8 cellular contexts compared by ENCODE assay signal in genomic region chr12:38904932-38905479, GRCh38. TPM values are rescaled to one million over a fixed set of nuclear protein-coding genes. Genes with fewer than 3 reads are reported as not detected.
DNase-seq lines count a peak whose midpoint lies in the region; ATAC-seq and TF ChIP-seq lines count a peak whose summit lies in the region.

No MANE protein-coding gene starts in this region.

- H3K4me1 Mint-ChIP-seq in WTC11 (peaks cover 19% of the 10 kb centered on the region), chondrocyte (ENCODE audit: low read depth) (peaks cover 30% of the 10 kb centered on the region)

- TF ChIP-seq CTCF in WTC11 (IDR thresholded peaks at IDR 0.05) (no peak), chondrocyte (IDR thresholded peaks at IDR 0.05) (no peak)

- H3K36me3 Mint-ChIP-seq in WTC11 = no peaks in the 10 kb centered on the region
- no peaks in the 10 kb centered on the region for H3K36me3 Mint-ChIP-seq in chondrocyte (ENCODE audit: low read depth)

- H3K4me3 Mint-ChIP-seq in WTC11 (peak overlapping the region; percentile 93), chondrocyte (ENCODE audit: unreplicated experiment) (peak overlapping the region; percentile 94)

- peak; percentile 72 for ATAC-seq in GM21528 (IDR thresholded peaks at IDR 0.05; ENCODE audit: low FRiP score, unreplicated experiment)
- peak; percentile 70 for ATAC-seq in WTC11
- peak; percentile 86 for ATAC-seq in left colon

- CTCF ChIA-PET in WTC11 (lab: Charles Lee) = interaction anchor here (0.8 to 3.8 kb wide), 7 partner anchors 16 to 577 kb away, joined by 3 to 43 read pairs (median 4); no protein-coding TSS in a partner anchor

- intact Hi-C loops in left colon (cut with DNase I, micrococcal nuclease) = no loop called here

- peak; percentile 96 for DNase-seq in Daoy (ENCODE audit: low read depth)
- DNase-seq in HT1080 (ENCODE audit: low read depth) = peak; percentile 94
- peak; percentile 65 for DNase-seq in WTC11 (ENCODE audit: low spot score)
- DNase-seq in chondrocyte (ENCODE audit: low spot score) = peak; percentile 86
- DNase-seq in left colon = peak; percentile 82 to 93
- peak; percentile 16 to 20 for DNase-seq in stimulated activated CD4-positive, alpha-beta T cell treated with anti-CD3 and anti-CD28 coated beads, Interleukin-15, amount 100 ng/mL, for 48 hours (ENCODE audit: low read depth in 2 of 2)
- no peak for DNase-seq in GDM1 (lab: John Stamatoyannopoulos, UW)

- no peaks in the 10 kb centered on the region for H3K9me3 Mint-ChIP-seq in WTC11
- no peaks in the 10 kb centered on the region for H3K9me3 Mint-ChIP-seq in chondrocyte (ENCODE audit: low read depth)

- H3K27ac Mint-ChIP-seq in WTC11 = peak overlapping the region; percentile 91
- peak overlapping the region; percentile 96 for H3K27ac Mint-ChIP-seq in chondrocyte (ENCODE audit: unreplicated experiment)

- POLR2A ChIA-PET in WTC11 (lab: Charles Lee) = no interaction called here

- H3K27me3 Mint-ChIP-seq in WTC11 (ENCODE audit: low read depth) (peaks cover 4% of the 10 kb centered on the region), chondrocyte (ENCODE audit: low read depth) (peaks cover 5% of the 10 kb centered on the region)

TF ChIP-seq in WTC11, 78 proteins besides CTCF, POLR2A, EP300 and RAD21 (continues in another document):
- TF ChIP-seq ATF2 (CRISPR knock-in tag; IDR thresholded peaks at IDR 0.05; ENCODE audit: borderline replicate concordance, low read depth) = no peak
- no peak for TF ChIP-seq ESRRA (CRISPR knock-in tag; IDR thresholded peaks at IDR 0.05; ENCODE audit: borderline replicate concordance)
- TF ChIP-seq HMGA2 (CRISPR knock-in tag; IDR thresholded peaks at IDR 0.05) = no peak
- no peak for TF ChIP-seq FOXP1 (CRISPR knock-in tag; IDR thresholded peaks at IDR 0.05; ENCODE audit: borderline replicate concordance)
- no peak for TF ChIP-seq JAZF1 (CRISPR knock-in tag; IDR thresholded peaks at IDR 0.05)
- no peak for TF ChIP-seq NFATC4 (CRISPR knock-in tag; IDR thresholded peaks at IDR 0.05)
- TF ChIP-seq ATF1 (CRISPR knock-in tag; IDR thresholded peaks at IDR 0.05) = no peak
- TF ChIP-seq MYBL2 (CRISPR knock-in tag; IDR thresholded peaks at IDR 0.05) = no peak
- TF ChIP-seq GTF2I (CRISPR knock-in tag; conservative IDR thresholded peaks at IDR 0.05) = no peak
- no peak for TF ChIP-seq FOXJ3 (CRISPR knock-in tag; IDR thresholded peaks at IDR 0.05; ENCODE audit: borderline replicate concordance)
- TF ChIP-seq CBFB (CRISPR knock-in tag; IDR thresholded peaks at IDR 0.05; ENCODE audit: low read depth) = 0 out of 2 replicates have a peak, but pooled peaks have one; percentile 47
- no peak for TF ChIP-seq ZNF396 (CRISPR knock-in tag; IDR thresholded peaks at IDR 0.05; ENCODE audit: borderline replicate concordance)
- TF ChIP-seq, protein P1, sequence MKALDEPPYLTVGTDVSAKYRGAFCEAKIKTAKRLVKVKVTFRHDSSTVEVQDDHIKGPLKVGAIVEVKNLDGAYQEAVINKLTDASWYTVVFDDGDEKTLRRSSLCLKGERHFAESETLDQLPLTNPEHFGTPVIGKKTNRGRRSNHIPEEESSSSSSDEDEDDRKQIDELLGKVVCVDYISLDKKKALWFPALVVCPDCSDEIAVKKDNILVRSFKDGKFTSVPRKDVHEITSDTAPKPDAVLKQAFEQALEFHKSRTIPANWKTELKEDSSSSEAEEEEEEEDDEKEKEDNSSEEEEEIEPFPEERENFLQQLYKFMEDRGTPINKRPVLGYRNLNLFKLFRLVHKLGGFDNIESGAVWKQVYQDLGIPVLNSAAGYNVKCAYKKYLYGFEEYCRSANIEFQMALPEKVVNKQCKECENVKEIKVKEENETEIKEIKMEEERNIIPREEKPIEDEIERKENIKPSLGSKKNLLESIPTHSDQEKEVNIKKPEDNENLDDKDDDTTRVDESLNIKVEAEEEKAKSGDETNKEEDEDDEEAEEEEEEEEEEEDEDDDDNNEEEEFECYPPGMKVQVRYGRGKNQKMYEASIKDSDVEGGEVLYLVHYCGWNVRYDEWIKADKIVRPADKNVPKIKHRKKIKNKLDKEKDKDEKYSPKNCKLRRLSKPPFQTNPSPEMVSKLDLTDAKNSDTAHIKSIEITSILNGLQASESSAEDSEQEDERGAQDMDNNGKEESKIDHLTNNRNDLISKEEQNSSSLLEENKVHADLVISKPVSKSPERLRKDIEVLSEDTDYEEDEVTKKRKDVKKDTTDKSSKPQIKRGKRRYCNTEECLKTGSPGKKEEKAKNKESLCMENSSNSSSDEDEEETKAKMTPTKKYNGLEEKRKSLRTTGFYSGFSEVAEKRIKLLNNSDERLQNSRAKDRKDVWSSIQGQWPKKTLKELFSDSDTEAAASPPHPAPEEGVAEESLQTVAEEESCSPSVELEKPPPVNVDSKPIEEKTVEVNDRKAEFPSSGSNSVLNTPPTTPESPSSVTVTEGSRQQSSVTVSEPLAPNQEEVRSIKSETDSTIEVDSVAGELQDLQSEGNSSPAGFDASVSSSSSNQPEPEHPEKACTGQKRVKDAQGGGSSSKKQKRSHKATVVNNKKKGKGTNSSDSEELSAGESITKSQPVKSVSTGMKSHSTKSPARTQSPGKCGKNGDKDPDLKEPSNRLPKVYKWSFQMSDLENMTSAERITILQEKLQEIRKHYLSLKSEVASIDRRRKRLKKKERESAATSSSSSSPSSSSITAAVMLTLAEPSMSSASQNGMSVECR (CRISPR knock-in tag; IDR thresholded peaks at IDR 0.05; ENCODE audit: borderline replicate concordance) = 0 out of 2 replicates have a peak, but pooled peaks have one; percentile 29
- TF ChIP-seq, protein P2, sequence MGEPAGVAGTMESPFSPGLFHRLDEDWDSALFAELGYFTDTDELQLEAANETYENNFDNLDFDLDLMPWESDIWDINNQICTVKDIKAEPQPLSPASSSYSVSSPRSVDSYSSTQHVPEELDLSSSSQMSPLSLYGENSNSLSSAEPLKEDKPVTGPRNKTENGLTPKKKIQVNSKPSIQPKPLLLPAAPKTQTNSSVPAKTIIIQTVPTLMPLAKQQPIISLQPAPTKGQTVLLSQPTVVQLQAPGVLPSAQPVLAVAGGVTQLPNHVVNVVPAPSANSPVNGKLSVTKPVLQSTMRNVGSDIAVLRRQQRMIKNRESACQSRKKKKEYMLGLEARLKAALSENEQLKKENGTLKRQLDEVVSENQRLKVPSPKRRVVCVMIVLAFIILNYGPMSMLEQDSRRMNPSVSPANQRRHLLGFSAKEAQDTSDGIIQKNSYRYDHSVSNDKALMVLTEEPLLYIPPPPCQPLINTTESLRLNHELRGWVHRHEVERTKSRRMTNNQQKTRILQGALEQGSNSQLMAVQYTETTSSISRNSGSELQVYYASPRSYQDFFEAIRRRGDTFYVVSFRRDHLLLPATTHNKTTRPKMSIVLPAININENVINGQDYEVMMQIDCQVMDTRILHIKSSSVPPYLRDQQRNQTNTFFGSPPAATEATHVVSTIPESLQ (CRISPR knock-in tag; IDR thresholded peaks at IDR 0.05) = no peak
- no peak for TF ChIP-seq NFYB (CRISPR knock-in tag; conservative IDR thresholded peaks at IDR 0.05; ENCODE audit: low read depth)
- peak; percentile 63; the same call in 1 of the 2 replicates for TF ChIP-seq MAX (CRISPR knock-in tag; IDR thresholded peaks at IDR 0.05)
- TF ChIP-seq FOXP4 (CRISPR knock-in tag; IDR thresholded peaks at IDR 0.05) = no peak
- no peak for TF ChIP-seq ERG (CRISPR knock-in tag; IDR thresholded peaks at IDR 0.05)

RNA-seq across cellular contexts. Expression of gene CPNE8, which starts 0.4 kb away (rescaled TPM):
- total RNA-seq in Daoy (2014; rRNA removed; shearing (Covaris generic)) = 17.3 and 27.1 TPM in 2 replicates
- 14.1 and 17.3 TPM in 2 replicates for total RNA-seq in HT1080 (2014; rRNA removed; shearing (Covaris generic))
- 9.9 and 13.7 TPM in 2 replicates for polyA plus RNA-seq in HT1080 (2015; cell fraction: cytosol; rRNA removed)
- 27.5 and 34.3 TPM in 2 replicates for polyA plus RNA-seq in HT1080 (2015; cell fraction: nucleus; rRNA removed)
- total RNA-seq in WTC11 (2021) = 4.9 to 8.3 TPM (median 7.2 TPM) in 3 replicates
- 8.0 to 10.6 TPM (median 10.3 TPM) in 3 replicates for total RNA-seq in chondrocyte
- 10 to 100 TPM; 30.6 to 32.4 TPM for total RNA-seq in left colon
